Comparison of ENCODE assay signal across 1 cellular context in the genomic region with DNA sequence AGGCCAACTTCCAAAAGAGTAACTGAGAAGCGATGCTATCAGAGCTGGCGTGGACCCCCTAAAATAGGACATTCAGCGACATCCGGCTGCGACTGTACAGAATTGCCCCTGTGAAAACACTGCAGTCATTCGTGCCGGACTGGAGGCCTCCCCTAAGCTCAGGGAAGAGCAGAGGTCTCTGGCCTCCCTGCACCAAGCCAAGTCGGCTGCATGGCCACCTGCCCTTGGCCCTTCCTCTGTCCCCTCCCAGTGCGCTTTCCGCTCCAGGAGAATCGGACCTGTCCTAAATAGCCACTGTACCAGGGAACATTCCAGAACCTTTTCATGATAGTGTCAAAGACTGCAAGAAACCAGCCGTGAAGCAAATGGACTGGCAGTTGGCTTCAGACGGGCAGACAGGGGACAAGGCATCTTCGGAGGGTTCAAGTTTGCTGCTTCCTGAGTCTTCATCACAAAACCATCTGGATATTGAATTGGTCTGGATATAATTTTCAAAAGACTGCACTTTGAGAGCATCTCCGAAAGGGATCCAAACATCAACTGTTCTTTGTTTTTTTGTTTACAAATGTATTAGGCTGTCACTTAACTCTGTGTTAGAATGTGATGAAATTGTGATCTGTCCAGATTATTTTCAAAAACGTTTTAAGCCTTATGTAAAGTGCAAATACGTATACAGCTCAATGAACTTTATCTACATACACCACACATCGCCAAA.
TF ChIP-seq lines count a peak whose summit lies in the region.

No MANE protein-coding gene starts in this region.

TF ChIP-seq in H1, 55 proteins besides CTCF, POLR2A, EP300 and RAD21:
- no peak for TF ChIP-seq SIN3A (conservative IDR thresholded peaks at IDR 0.05 in 1 of 2, IDR thresholded peaks at IDR 0.05 in 1 of 2; ENCODE audit: low read depth in 1 of 2, low read length in 2 of 2)
- TF ChIP-seq CBX8 (IDR thresholded peaks at IDR 0.05; ENCODE audit: borderline replicate concordance, low read depth, low read length): no peak
- TF ChIP-seq NANOG (IDR thresholded peaks at IDR 0.05; ENCODE audit: insufficient read depth, low read depth, low read length, poor library complexity, severe bottlenecking): no peak
- TF ChIP-seq ASH2L (IDR thresholded peaks at IDR 0.05; ENCODE audit: low read length): no peak
- no peak for TF ChIP-seq KDM5A (IDR thresholded peaks at IDR 0.05; ENCODE audit: low read length)
- no peak for TF ChIP-seq TEAD4 (IDR thresholded peaks at IDR 0.05; ENCODE audit: low read depth, low read length)
- TF ChIP-seq CHD1 (IDR thresholded peaks at IDR 0.05; ENCODE audit: low read depth, low read length): no peak
- TF ChIP-seq KDM4A (IDR thresholded peaks at IDR 0.05; ENCODE audit: low read depth, low read length, severe bottlenecking): no peak
- no peak for TF ChIP-seq PHF8 (conservative IDR thresholded peaks at IDR 0.05; ENCODE audit: low read depth, low read length)
TF ChIP-seq in H1: peak in this region for 0.
